32 cellular contexts compared by ENCODE assay signal in genomic region chr17:61561354-61561753, GRCh38. TPM values are rescaled to one million over a fixed set of nuclear protein-coding genes. Genes with fewer than 3 reads are reported as not detected.
"Had no signal": no experiment of that assay in that cellular context is flagged by ENCODE, and none has a peak within 500 bp of the region (broad histone marks: within the 10 kb centered on the region; RNA-seq: fewer than 3 reads in every experiment).

No MANE protein-coding gene starts in this region.

- H3K4me1 Mint-ChIP-seq: activated CD4-positive, alpha-beta memory T cell treated with anti-CD3 and anti-CD28 coated beads, Interleukin-2, amount 10 ng/mL, durations not matched to agents 7 days and 5 days; activated CD8-positive, alpha-beta memory T cell treated with anti-CD3 and anti-CD28 coated beads, Interleukin-2, amount 10 ng/mL, durations not matched to agents 7 days and 5 days; activated naive CD4-positive, alpha-beta T cell treated with anti-CD3 and anti-CD28 coated beads, Interleukin-2, amount 10 ng/mL, durations not matched to agents 7 days and 5 days; activated naive CD8-positive, alpha-beta T cell treated with anti-CD3 and anti-CD28 coated beads, Interleukin-2, amount 50 U/mL, for 24 hours; central memory CD8-positive, alpha-beta T cell had no signal

- H3K36me3 ChIP-seq: brain microvascular endothelial cell, WERI-Rb-1 had no signal

- H3K27ac ChIP-seq: brain microvascular endothelial cell, WERI-Rb-1 had no signal

- H3K27ac Mint-ChIP-seq: activated CD4-positive, alpha-beta memory T cell treated with anti-CD3 and anti-CD28 coated beads, Interleukin-2, amount 10 ng/mL, durations not matched to agents 7 days and 5 days; activated CD8-positive, alpha-beta memory T cell treated with anti-CD3 and anti-CD28 coated beads, Interleukin-2, amount 10 ng/mL, durations not matched to agents 7 days and 5 days; activated naive CD4-positive, alpha-beta T cell treated with anti-CD3 and anti-CD28 coated beads, Interleukin-2, amount 10 ng/mL, durations not matched to agents 7 days and 5 days; activated naive CD8-positive, alpha-beta T cell; activated naive CD8-positive, alpha-beta T cell treated with anti-CD3 and anti-CD28 coated beads, Interleukin-2, amount 50 U/mL, for 24 hours had no signal

- H3K27me3 ChIP-seq: brain microvascular endothelial cell had no signal

- DNase-seq: activated CD4-positive, alpha-beta memory T cell treated with anti-CD3 and anti-CD28 coated beads, Interleukin-2, amount 10 ng/mL, durations not matched to agents 7 days and 5 days; activated CD4-positive, alpha-beta T cell treated with anti-CD3 and anti-CD28 coated beads for 1 hour; activated CD4-positive, alpha-beta T cell treated with anti-CD3 and anti-CD28 coated beads for 48 hours; activated CD4-positive, CD25-positive, alpha-beta regulatory T cell; activated CD8-positive, alpha-beta memory T cell treated with anti-CD3 and anti-CD28 coated beads for 24 hours; activated CD8-positive, alpha-beta memory T cell treated with anti-CD3 and anti-CD28 coated beads, Interleukin-2, amount 10 ng/mL, durations not matched to agents 7 days and 5 days; activated CD8-positive, alpha-beta memory T cell treated with anti-CD3 and anti-CD28 coated beads, Interleukin-2, amount 50 U/mL, for 48 hours; activated effector memory CD4-positive, alpha-beta T cell treated with Interleukin-2 at 50 U/mL for 16 hours; activated naive CD4-positive, alpha-beta T cell treated with anti-CD3 and anti-CD28 coated beads, Interleukin-2, amount 10 ng/mL, durations not matched to agents 7 days and 5 days; activated naive CD8-positive, alpha-beta T cell treated with anti-CD3 and anti-CD28 coated beads, Interleukin-2, amount 50 U/mL, for 24 hours; activated T-cell treated with anti-CD3 and anti-CD28 coated beads, Interleukin-2, amount 50 U/mL, for 48 hours; amniotic stem cell; aorta; brain microvascular endothelial cell; NCI-H1092 treated with DMSO at 0.1 percent for 48 hours; NCI-H146; NCI-H187; NCI-H2029 treated with DMSO at 0.1 percent for 48 hours; NCI-H2107; NCI-H2171; NCI-H510A; NCI-H526; Right ventricle myocardium superior; SW 1271; T-helper 1 cell; T-helper 2 cell; T-helper 9 cell; WERI-Rb-1 had no signal

- H3K36me3 Mint-ChIP-seq: activated CD8-positive, alpha-beta memory T cell treated with anti-CD3 and anti-CD28 coated beads, Interleukin-2, amount 10 ng/mL, durations not matched to agents 7 days and 5 days; activated naive CD4-positive, alpha-beta T cell treated with anti-CD3 and anti-CD28 coated beads, Interleukin-2, amount 10 ng/mL, durations not matched to agents 7 days and 5 days; activated naive CD8-positive, alpha-beta T cell had no signal

- H3K9me3 Mint-ChIP-seq: activated CD4-positive, alpha-beta memory T cell treated with anti-CD3 and anti-CD28 coated beads, Interleukin-2, amount 10 ng/mL, durations not matched to agents 7 days and 5 days; activated naive CD4-positive, alpha-beta T cell treated with anti-CD3 and anti-CD28 coated beads, Interleukin-2, amount 10 ng/mL, durations not matched to agents 7 days and 5 days; activated naive CD8-positive, alpha-beta T cell treated with anti-CD3 and anti-CD28 coated beads, Interleukin-2, amount 50 U/mL, for 24 hours; central memory CD8-positive, alpha-beta T cell had no signal

- ATAC-seq: activated CD8-positive, alpha-beta memory T cell treated with anti-CD3 and anti-CD28 coated beads, Interleukin-2, amount 10 ng/mL, durations not matched to agents 7 days and 5 days; activated naive CD8-positive, alpha-beta T cell treated with anti-CD3 and anti-CD28 coated beads, Interleukin-2, amount 50 U/mL, for 24 hours had no signal

- H3K4me3 Mint-ChIP-seq: activated CD4-positive, alpha-beta memory T cell treated with anti-CD3 and anti-CD28 coated beads, Interleukin-2, amount 10 ng/mL, durations not matched to agents 7 days and 5 days; activated CD8-positive, alpha-beta memory T cell treated with anti-CD3 and anti-CD28 coated beads, Interleukin-2, amount 10 ng/mL, durations not matched to agents 7 days and 5 days; activated naive CD4-positive, alpha-beta T cell treated with anti-CD3 and anti-CD28 coated beads, Interleukin-2, amount 10 ng/mL, durations not matched to agents 7 days and 5 days; activated naive CD8-positive, alpha-beta T cell; activated naive CD8-positive, alpha-beta T cell treated with anti-CD3 and anti-CD28 coated beads, Interleukin-2, amount 50 U/mL, for 24 hours; central memory CD8-positive, alpha-beta T cell had no signal

RNA-seq across cellular contexts. Expression of gene NACA2, which starts 29.7 kb away (rescaled TPM):
- total RNA-seq: activated CD4-positive, alpha-beta memory T cell treated with anti-CD3 and anti-CD28 coated beads, Interleukin-2, amount 10 ng/mL, durations not matched to agents 7 days and 5 days; activated CD8-positive, alpha-beta memory T cell treated with anti-CD3 and anti-CD28 coated beads, Interleukin-2, amount 10 ng/mL, durations not matched to agents 7 days and 5 days; aorta; M059J; OCI-LY7; Right ventricle myocardium superior had no signal
